Comparison of ENCODE assay signal across 2 cellular contexts in the genomic region with DNA sequence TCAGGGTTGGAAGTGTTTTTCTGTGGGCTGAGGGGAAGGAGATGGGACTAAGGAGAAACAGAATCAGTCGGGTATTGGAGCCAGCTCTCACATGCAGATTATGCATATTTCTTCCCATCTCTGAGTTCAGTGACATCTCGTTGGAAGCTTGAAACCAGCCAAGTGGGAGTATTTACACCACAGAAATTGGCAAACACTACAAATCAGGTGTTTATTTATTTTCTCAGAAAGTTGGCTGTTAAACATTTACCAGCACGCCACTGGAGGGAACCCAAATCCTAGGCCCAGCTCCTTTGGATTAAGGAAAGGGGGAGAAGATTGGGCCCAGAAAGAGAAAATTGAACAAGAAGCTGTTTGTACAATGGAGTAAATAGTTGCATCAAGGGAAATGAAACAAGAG.
TF ChIP-seq lines count a peak whose summit lies in the region.

No MANE protein-coding gene starts in this region.

TF ChIP-seq in HCT116, 20 proteins besides CTCF, POLR2A, EP300 and RAD21 (continued from another document):
- TF ChIP-seq TCF7L2 (IDR thresholded peaks at IDR 0.05; ENCODE audit: borderline replicate concordance, extremely low read depth, insufficient read depth, insufficient read length): no peak
- TF ChIP-seq ZNF274 (IDR thresholded peaks at IDR 0.05; ENCODE audit: low read depth, low read length): no peak
- TF ChIP-seq ZFX (IDR thresholded peaks at IDR 0.05): no peak
- TF ChIP-seq, protein P1, sequence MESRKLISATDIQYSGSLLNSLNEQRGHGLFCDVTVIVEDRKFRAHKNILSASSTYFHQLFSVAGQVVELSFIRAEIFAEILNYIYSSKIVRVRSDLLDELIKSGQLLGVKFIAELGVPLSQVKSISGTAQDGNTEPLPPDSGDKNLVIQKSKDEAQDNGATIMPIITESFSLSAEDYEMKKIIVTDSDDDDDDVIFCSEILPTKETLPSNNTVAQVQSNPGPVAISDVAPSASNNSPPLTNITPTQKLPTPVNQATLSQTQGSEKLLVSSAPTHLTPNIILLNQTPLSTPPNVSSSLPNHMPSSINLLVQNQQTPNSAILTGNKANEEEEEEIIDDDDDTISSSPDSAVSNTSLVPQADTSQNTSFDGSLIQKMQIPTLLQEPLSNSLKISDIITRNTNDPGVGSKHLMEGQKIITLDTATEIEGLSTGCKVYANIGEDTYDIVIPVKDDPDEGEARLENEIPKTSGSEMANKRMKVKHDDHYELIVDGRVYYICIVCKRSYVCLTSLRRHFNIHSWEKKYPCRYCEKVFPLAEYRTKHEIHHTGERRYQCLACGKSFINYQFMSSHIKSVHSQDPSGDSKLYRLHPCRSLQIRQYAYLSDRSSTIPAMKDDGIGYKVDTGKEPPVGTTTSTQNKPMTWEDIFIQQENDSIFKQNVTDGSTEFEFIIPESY (IDR thresholded peaks at IDR 0.05; ENCODE audit: extremely low read depth, insufficient replicate concordance, low read length): no peak
- TF ChIP-seq EGR1 (IDR thresholded peaks at IDR 0.05; ENCODE audit: low read depth): no peak
- TF ChIP-seq FOSL1 (IDR thresholded peaks at IDR 0.05; ENCODE audit: low read depth): no peak
- no peak for TF ChIP-seq POLR2AphosphoS5 (IDR thresholded peaks at IDR 0.05; ENCODE audit: low read depth, low read length)
- no peak for TF ChIP-seq ELF1 (IDR thresholded peaks at IDR 0.05; ENCODE audit: borderline replicate concordance, low read depth)
- no peak for TF ChIP-seq CBX3 (IDR thresholded peaks at IDR 0.05; ENCODE audit: low read depth)
- no peak for TF ChIP-seq SP1 (IDR thresholded peaks at IDR 0.05; ENCODE audit: low read depth)
- TF ChIP-seq, protein P2, sequence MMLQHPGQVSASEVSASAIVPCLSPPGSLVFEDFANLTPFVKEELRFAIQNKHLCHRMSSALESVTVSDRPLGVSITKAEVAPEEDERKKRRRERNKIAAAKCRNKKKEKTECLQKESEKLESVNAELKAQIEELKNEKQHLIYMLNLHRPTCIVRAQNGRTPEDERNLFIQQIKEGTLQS (IDR thresholded peaks at IDR 0.05): no peak

TF ChIP-seq in K562, 482 proteins besides CTCF, POLR2A, EP300 and RAD21 (continued from another document):
- no peak for TF ChIP-seq ARHGAP35 (IDR thresholded peaks at IDR 0.05; ENCODE audit: partially characterized antibody)
- TF ChIP-seq, protein P3, sequence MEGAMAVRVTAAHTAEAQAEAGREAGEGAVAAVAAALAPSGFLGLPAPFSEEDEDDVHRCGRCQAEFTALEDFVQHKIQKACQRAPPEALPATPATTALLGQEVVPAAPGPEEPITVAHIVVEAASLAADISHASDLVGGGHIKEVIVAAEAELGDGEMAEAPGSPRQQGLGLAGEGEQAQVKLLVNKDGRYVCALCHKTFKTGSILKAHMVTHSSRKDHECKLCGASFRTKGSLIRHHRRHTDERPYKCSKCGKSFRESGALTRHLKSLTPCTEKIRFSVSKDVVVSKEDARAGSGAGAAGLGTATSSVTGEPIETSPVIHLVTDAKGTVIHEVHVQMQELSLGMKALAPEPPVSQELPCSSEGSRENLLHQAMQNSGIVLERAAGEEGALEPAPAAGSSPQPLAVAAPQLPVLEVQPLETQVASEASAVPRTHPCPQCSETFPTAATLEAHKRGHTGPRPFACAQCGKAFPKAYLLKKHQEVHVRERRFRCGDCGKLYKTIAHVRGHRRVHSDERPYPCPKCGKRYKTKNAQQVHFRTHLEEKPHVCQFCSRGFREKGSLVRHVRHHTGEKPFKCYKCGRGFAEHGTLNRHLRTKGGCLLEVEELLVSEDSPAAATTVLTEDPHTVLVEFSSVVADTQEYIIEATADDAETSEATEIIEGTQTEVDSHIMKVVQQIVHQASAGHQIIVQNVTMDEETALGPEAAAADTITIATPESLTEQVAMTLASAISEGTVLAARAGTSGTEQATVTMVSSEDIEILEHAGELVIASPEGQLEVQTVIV (CRISPR knock-in tag; IDR thresholded peaks at IDR 0.05; ENCODE audit: borderline replicate concordance): no peak
- TF ChIP-seq RNF2 (IDR thresholded peaks at IDR 0.05): no peak
- TF ChIP-seq CXXC5 (CRISPR knock-in tag; IDR thresholded peaks at IDR 0.05): no peak
- no peak for TF ChIP-seq SMARCB1 (IDR thresholded peaks at IDR 0.05; ENCODE audit: insufficient read length, low read depth)
- TF ChIP-seq TEAD4 (IDR thresholded peaks at IDR 0.05; ENCODE audit: low read length): no peak
- no peak for TF ChIP-seq TEAD4 (CRISPR knock-in tag; IDR thresholded peaks at IDR 0.05; ENCODE audit: borderline replicate concordance)
- TF ChIP-seq, protein P4, sequence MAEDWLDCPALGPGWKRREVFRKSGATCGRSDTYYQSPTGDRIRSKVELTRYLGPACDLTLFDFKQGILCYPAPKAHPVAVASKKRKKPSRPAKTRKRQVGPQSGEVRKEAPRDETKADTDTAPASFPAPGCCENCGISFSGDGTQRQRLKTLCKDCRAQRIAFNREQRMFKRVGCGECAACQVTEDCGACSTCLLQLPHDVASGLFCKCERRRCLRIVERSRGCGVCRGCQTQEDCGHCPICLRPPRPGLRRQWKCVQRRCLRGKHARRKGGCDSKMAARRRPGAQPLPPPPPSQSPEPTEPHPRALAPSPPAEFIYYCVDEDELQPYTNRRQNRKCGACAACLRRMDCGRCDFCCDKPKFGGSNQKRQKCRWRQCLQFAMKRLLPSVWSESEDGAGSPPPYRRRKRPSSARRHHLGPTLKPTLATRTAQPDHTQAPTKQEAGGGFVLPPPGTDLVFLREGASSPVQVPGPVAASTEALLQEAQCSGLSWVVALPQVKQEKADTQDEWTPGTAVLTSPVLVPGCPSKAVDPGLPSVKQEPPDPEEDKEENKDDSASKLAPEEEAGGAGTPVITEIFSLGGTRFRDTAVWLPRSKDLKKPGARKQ (CRISPR knock-in tag; IDR thresholded peaks at IDR 0.05): no peak
- TF ChIP-seq, protein P5, sequence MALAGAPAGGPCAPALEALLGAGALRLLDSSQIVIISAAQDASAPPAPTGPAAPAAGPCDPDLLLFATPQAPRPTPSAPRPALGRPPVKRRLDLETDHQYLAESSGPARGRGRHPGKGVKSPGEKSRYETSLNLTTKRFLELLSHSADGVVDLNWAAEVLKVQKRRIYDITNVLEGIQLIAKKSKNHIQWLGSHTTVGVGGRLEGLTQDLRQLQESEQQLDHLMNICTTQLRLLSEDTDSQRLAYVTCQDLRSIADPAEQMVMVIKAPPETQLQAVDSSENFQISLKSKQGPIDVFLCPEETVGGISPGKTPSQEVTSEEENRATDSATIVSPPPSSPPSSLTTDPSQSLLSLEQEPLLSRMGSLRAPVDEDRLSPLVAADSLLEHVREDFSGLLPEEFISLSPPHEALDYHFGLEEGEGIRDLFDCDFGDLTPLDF (CRISPR knock-in tag; IDR thresholded peaks at IDR 0.05): no peak
- no peak for TF ChIP-seq MYNN (IDR thresholded peaks at IDR 0.05)
- TF ChIP-seq MYNN (CRISPR knock-in tag; IDR thresholded peaks at IDR 0.05): no peak
- TF ChIP-seq ZNF778 (CRISPR knock-in tag; IDR thresholded peaks at IDR 0.05): no peak
